In the genomic region with DNA sequence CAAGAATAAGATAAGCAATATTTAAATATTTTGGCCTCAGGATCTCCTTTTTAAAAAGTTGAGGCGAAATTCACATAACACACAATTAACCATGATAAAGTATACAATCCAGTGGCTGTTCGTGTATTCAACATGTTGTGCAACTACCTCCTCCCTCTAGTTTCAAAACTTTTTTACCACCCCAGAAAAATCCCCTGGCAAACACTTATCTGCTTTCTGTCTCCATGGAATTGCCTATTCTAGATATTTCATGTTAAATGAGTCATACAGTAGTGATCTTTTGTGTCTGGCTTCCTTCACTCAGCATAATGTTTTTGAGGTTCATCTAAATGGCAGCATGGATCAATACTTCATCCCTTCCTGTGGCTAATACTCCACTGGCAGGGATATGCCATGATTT, we compare ENCODE assay signal across 12 cellular contexts. TPM values are rescaled to one million over a fixed set of nuclear protein-coding genes. Genes with fewer than 3 reads are reported as not detected.
DNase-seq lines count a peak whose midpoint lies in the region; ATAC-seq lines count a peak whose summit lies in the region.
"Had no signal": no experiment of that assay in that cellular context is flagged by ENCODE, and none has a peak within 500 bp of the region (broad histone marks: within the 10 kb centered on the region; RNA-seq: fewer than 3 reads in every experiment).

No MANE protein-coding gene starts in this region.

- intact Hi-C loops in left ventricle myocardium superior (cut with micrococcal nuclease), result no loop called here

- H3K9me3 Mint-ChIP-seq in activated naive CD8-positive, alpha-beta T cell treated with anti-CD3 and anti-CD28 coated beads, Interleukin-2, amount 50 U/mL, for 24 hours, result peaks cover 19% of the 10 kb centered on the region
- peaks cover 11% of the 10 kb centered on the region for H3K9me3 Mint-ChIP-seq in stimulated activated naive CD8-positive, alpha-beta T cell treated with anti-CD3 and anti-CD28 coated beads, Interleukin-15, Interleukin-2, amounts not matched to agents 100 ng/mL and 50 ng/mL, for 24 hours

- H3K27me3 Mint-ChIP-seq in activated naive CD8-positive, alpha-beta T cell treated with anti-CD3 and anti-CD28 coated beads, Interleukin-2, amount 50 U/mL, for 24 hours, result peaks cover 9% of the 10 kb centered on the region
- H3K27me3 Mint-ChIP-seq in stimulated activated naive CD8-positive, alpha-beta T cell treated with anti-CD3 and anti-CD28 coated beads, Interleukin-15, Interleukin-2, amounts not matched to agents 100 ng/mL and 50 ng/mL, for 24 hours, result peaks cover 9% of the 10 kb centered on the region

- peaks cover 41% of the 10 kb centered on the region for H3K4me1 Mint-ChIP-seq in activated naive CD8-positive, alpha-beta T cell treated with anti-CD3 and anti-CD28 coated beads, Interleukin-2, amount 50 U/mL, for 24 hours
- H3K4me1 Mint-ChIP-seq in stimulated activated naive CD8-positive, alpha-beta T cell treated with anti-CD3 and anti-CD28 coated beads, Interleukin-15, Interleukin-2, amounts not matched to agents 100 ng/mL and 50 ng/mL, for 24 hours (ENCODE audit: low read depth), result peaks cover 37% of the 10 kb centered on the region

- ATAC-seq in activated CD4-positive, CD25-positive, alpha-beta regulatory T cell treated with anti-CD3 and anti-CD28 coated beads, Interleukin-2, amount 50 U/mL, for 24 hours, result peak; percentile 30 to 51
- peak; percentile 44 for ATAC-seq in activated naive CD8-positive, alpha-beta T cell treated with anti-CD3 and anti-CD28 coated beads, Interleukin-2, amount 50 U/mL, for 24 hours
- ATAC-seq in left ventricle myocardium superior, result peak; percentile 77
- ATAC-seq in HG03342 (IDR thresholded peaks at IDR 0.05; ENCODE audit: unreplicated experiment), result no peak
- no peak for ATAC-seq in HG03159 (IDR thresholded peaks at IDR 0.05; ENCODE audit: unreplicated experiment)
- ATAC-seq: A549 had no signal

- peaks cover 43% of the 10 kb centered on the region for H3K36me3 Mint-ChIP-seq in activated naive CD8-positive, alpha-beta T cell treated with anti-CD3 and anti-CD28 coated beads, Interleukin-2, amount 50 U/mL, for 24 hours (ENCODE audit: low read depth)
- peaks cover 34% of the 10 kb centered on the region for H3K36me3 Mint-ChIP-seq in stimulated activated naive CD8-positive, alpha-beta T cell treated with anti-CD3 and anti-CD28 coated beads, Interleukin-15, Interleukin-2, amounts not matched to agents 100 ng/mL and 50 ng/mL, for 24 hours (ENCODE audit: low read depth)

- no peak overlapping the region for H3K4me3 Mint-ChIP-seq in activated naive CD8-positive, alpha-beta T cell treated with anti-CD3 and anti-CD28 coated beads, Interleukin-2, amount 50 U/mL, for 24 hours
- H3K4me3 Mint-ChIP-seq in stimulated activated naive CD8-positive, alpha-beta T cell treated with anti-CD3 and anti-CD28 coated beads, Interleukin-15, Interleukin-2, amounts not matched to agents 100 ng/mL and 50 ng/mL, for 24 hours, result peak overlapping the region; percentile 4

- H3K27ac Mint-ChIP-seq in activated naive CD8-positive, alpha-beta T cell treated with anti-CD3 and anti-CD28 coated beads, Interleukin-2, amount 50 U/mL, for 24 hours, result no peak overlapping the region
- peak overlapping the region; percentile 64 for H3K27ac Mint-ChIP-seq in stimulated activated naive CD8-positive, alpha-beta T cell treated with anti-CD3 and anti-CD28 coated beads, Interleukin-15, Interleukin-2, amounts not matched to agents 100 ng/mL and 50 ng/mL, for 24 hours

- no peak for DNase-seq in activated CD4-positive, CD25-positive, alpha-beta regulatory T cell (lab: John Stamatoyannopoulos, UW)
- DNase-seq in activated naive CD8-positive, alpha-beta T cell treated with anti-CD3 and anti-CD28 coated beads, Interleukin-2, amount 50 U/mL, for 24 hours, result no peak
- no peak for DNase-seq in left ventricle myocardium superior
- DNase-seq in GDM1 (lab: John Stamatoyannopoulos, UW), result no peak
- DNase-seq: mesendoderm; NCI-H774; stimulated activated CD4-positive, alpha-beta T cell treated with anti-CD3 and anti-CD28 coated beads, Interleukin-12 subunit alpha, Interleukin-12 subunit beta, amount 100 ng/mL, for 4 hours had no signal

RNA-seq across cellular contexts. Expression of gene IL15RA, which starts 31.8 kb away (rescaled TPM):
- 7.0 TPM for total RNA-seq in left ventricle myocardium superior

RNA-seq across cellular contexts. Expression of gene IL2RA, which starts 53.0 kb away (rescaled TPM):
- total RNA-seq in left ventricle myocardium superior, result 1.5 TPM

Comparison
In these comparisons a context has a peak if more than half of its experiments do, and no peak if none do; other contexts are left out.
1. ATAC-seq: peak in activated CD4-positive, CD25-positive, alpha-beta regulatory T cell treated with anti-CD3 and anti-CD28 coated beads, Interleukin-2, amount 50 U/mL, for 24 hours (2 of 2), activated naive CD8-positive, alpha-beta T cell treated with anti-CD3 and anti-CD28 coated beads, Interleukin-2, amount 50 U/mL, for 24 hours (single experiment) and left ventricle myocardium superior (single experiment); none in HG03342 (single experiment) and HG03159 (single experiment).